In the genomic region with DNA sequence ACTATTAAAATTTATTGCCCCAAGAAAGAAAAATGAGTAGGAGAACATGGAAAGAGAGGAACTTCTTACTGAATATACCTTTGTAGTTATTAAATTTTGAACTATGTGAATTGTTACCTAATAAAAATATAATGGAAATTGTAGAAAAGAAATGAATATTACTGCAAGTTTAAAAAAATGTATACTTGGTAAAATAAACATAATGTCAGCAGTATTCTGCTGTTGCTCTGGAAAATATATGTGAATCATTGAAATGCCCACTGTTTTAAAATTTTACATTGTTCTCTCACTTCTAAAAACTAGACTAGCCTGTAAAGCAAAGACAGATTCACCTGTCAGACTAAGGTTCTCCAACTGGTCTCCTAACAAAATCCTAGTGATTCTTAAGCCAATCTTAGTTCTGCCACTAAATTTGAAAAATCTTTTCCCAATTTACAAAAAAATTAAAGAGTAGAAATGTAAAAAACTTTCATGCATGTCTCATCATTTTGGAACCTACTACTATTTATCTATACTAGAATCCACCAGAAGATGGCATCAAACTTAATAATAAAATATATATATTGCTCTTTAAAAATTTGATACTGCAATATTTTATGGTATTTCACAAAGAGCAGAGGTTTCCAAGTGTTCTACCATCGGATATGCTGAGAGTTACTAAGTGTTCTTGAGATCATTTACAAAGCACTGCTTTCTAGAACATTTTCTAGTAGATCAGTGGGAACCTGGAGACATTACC, we compare ENCODE assay signal across 16 cellular contexts. TPM values are rescaled to one million over a fixed set of nuclear protein-coding genes. Genes with fewer than 3 reads are reported as not detected.
DNase-seq lines count a peak whose midpoint lies in the region; ATAC-seq and TF ChIP-seq lines count a peak whose summit lies in the region.
"Had no signal": no experiment of that assay in that cellular context is flagged by ENCODE, and none has a peak within 500 bp of the region (broad histone marks: within the 10 kb centered on the region; RNA-seq: fewer than 3 reads in every experiment).

No MANE protein-coding gene starts in this region.

- H4K20me1 ChIP-seq in HCT116 (ENCODE audit: insufficient read depth) = no peaks in the 10 kb centered on the region

- TF ChIP-seq RAD21 in HCT116 (IDR thresholded peaks at IDR 0.05; ENCODE audit: low read depth) = no peak

- peak; percentile 46; the same call in 1 of the 2 replicates for ATAC-seq in HCT116
- ATAC-seq in left lung = no peak

- H2BK5ac ChIP-seq in mesenchymal stem cell (ENCODE audit: low read depth, low read length, poor library complexity, severe bottlenecking) = no peak overlapping the region

- H3K9me2 ChIP-seq in HCT116 (ENCODE audit: insufficient read depth) = no peaks in the 10 kb centered on the region

- RAD21 ChIA-PET in HCT116 (lab: Charles Lee; ENCODE audit: low non-redundant PET in 1 of 2, low total read pairs in 2 of 2, uncharacterized antibody in 2 of 2, unreplicated experiment in 2 of 2) = no interaction called here

- POLR2A ChIA-PET in HCT116 (lab: Charles Lee) = no interaction called here

- no TSS peak for BruUV-seq in HCT116 (replicated peaks; lab: Mats Ljungman, UMichigan)

- H3K9me3 ChIP-seq in BE2C = no peaks in the 10 kb centered on the region
- no peaks in the 10 kb centered on the region for H3K9me3 ChIP-seq in HCT116 (ENCODE audit: control insufficient read depth in 1 of 2, insufficient read depth in 1 of 2, low read depth in 1 of 2, low read length in 2 of 2)
- H3K9me3 ChIP-seq in mesenchymal stem cell (ENCODE audit: control insufficient read depth, low read length) = no peaks in the 10 kb centered on the region
- no peaks in the 10 kb centered on the region for H3K9me3 ChIP-seq in Peyer's patch
- no peaks in the 10 kb centered on the region for H3K9me3 ChIP-seq in left lung
- H3K9me3 ChIP-seq: uterus had no signal

- H2AFZ ChIP-seq in HCT116 (ENCODE audit: low read depth, low read length, poor library complexity, severe bottlenecking) (peak overlapping the region; percentile 80), mesenchymal stem cell (ENCODE audit: low read depth, low read length) (no peak overlapping the region)

- CTCF ChIA-PET in HCT116 (lab: Charles Lee) = interaction anchor here (0.7 kb wide), 1 partner anchor 219 kb away, joined by 4 read pairs; no protein-coding TSS in a partner anchor

- H3K4ac ChIP-seq in mesenchymal stem cell (ENCODE audit: low read depth in 1 of 2, low read length in 2 of 2) = no peak overlapping the region

- H3K4me1 ChIP-seq in BE2C (no peaks in the 10 kb centered on the region), HCT116 (ENCODE audit: control insufficient read depth in 1 of 2, insufficient read depth in 2 of 2, low read length in 2 of 2) (no peaks in the 10 kb centered on the region), mesenchymal stem cell (ENCODE audit: control insufficient read depth, insufficient read depth, low read depth, low read length) (no peaks in the 10 kb centered on the region), Peyer's patch (no peaks in the 10 kb centered on the region), left lung (no peaks in the 10 kb centered on the region)
- H3K4me1 ChIP-seq: uterus had no signal

- H3K4me2 ChIP-seq in HCT116 (ENCODE audit: low read length) = no peak overlapping the region
- no peak overlapping the region for H3K4me2 ChIP-seq in mesenchymal stem cell (ENCODE audit: low read length, poor library complexity, severe bottlenecking)

- no peaks in the 10 kb centered on the region for H3K79me2 ChIP-seq in HCT116 (ENCODE audit: insufficient read depth, low read length)

- no peak overlapping the region for H3K14ac ChIP-seq in mesenchymal stem cell (ENCODE audit: low read length in 2 of 2)

- WGBS in mesenchymal stem cell = no CpG with 5 or more reads among the region's 1 CpG

- no peak overlapping the region for H2BK120ac ChIP-seq in mesenchymal stem cell (ENCODE audit: low read depth, low read length)

- intact Hi-C loops in HCT116 (cut with micrococcal nuclease) (loop anchor here (5.0 kb wide), 1 partner anchor 512 kb away; no protein-coding TSS in a partner anchor), left lung (cut with DNase I) (no loop called here)

- DNase-seq in BE2C (no peak), HCT116 (ENCODE audit: low read depth, low spot score) (no peak), mesenchymal stem cell (no peak), Peyer's patch (no peak), left lung (no peak), NCI-H2081 treated with DMSO at 0.1 percent for 48 hours (lab: John Stamatoyannopoulos, UW) (no peak)
- DNase-seq in activated CD4-positive, CD25-positive, alpha-beta regulatory T cell (lab: John Stamatoyannopoulos, UW) = no peak
- DNase-seq: activated CD4-positive, alpha-beta T cell treated with anti-CD3 and anti-CD28 coated beads, Interleukin-2, amount 10 ng/mL, durations not matched to agents 7 days and 5 days; caudate nucleus; CD8-positive, alpha-beta memory T cell; NCI-H82; SHP77; stimulated activated naive CD4-positive, alpha-beta T cell treated with Interleukin-2 at 50 U/mL for 16 hours; T1000; uterus had no signal

- no peak overlapping the region for H2BK15ac ChIP-seq in mesenchymal stem cell (ENCODE audit: low read depth, poor library complexity, severe bottlenecking)

- H3K27ac ChIP-seq in HCT116 (ENCODE audit: low read depth, low read length) (no peak overlapping the region), VCaP (no peak overlapping the region), mesenchymal stem cell (ENCODE audit: low read length, poor library complexity, severe bottlenecking) (no peak overlapping the region), Peyer's patch (no peak overlapping the region), left lung (no peak overlapping the region)
- H3K27ac ChIP-seq: uterus had no signal

- H3K18ac ChIP-seq in mesenchymal stem cell (ENCODE audit: low read depth in 1 of 2, low read length in 2 of 2) = no peak overlapping the region

- H3K4me3 ChIP-seq in BE2C (ENCODE audit: low read depth, low read length) = no peak overlapping the region
- no peak overlapping the region for H3K4me3 ChIP-seq in HCT116 (replicated peaks in 1 of 2; ENCODE audit: low read depth in 1 of 2, low read length in 2 of 2)
- H3K4me3 ChIP-seq in mesenchymal stem cell (ENCODE audit: insufficient read depth in 1 of 2, low read depth in 1 of 2, low read length in 2 of 2) = no peak overlapping the region
- no peak overlapping the region for H3K4me3 ChIP-seq in Peyer's patch
- H3K4me3 ChIP-seq in left lung = no peak overlapping the region
- H3K4me3 ChIP-seq: uterus had no signal

- TF ChIP-seq CTCF in BE2C (IDR thresholded peaks at IDR 0.05; ENCODE audit: low read depth, low read length) = 0 out of 2 replicates have a peak, but pooled peaks have one; percentile 6
- no peak; a peak in 1 of 6 replicates for TF ChIP-seq CTCF in HCT116 (IDR thresholded peaks at IDR 0.05 in 2 of 3, conservative IDR thresholded peaks at IDR 0.05 in 1 of 3; ENCODE audit: borderline replicate concordance in 1 of 3, insufficient read depth in 1 of 3, low read depth in 2 of 3, low read length in 2 of 3)
- peak; percentile 31; the same call in 1 of the 2 replicates for TF ChIP-seq CTCF in VCaP (conservative IDR thresholded peaks at IDR 0.05)
- TF ChIP-seq CTCF in Peyer's patch (IDR thresholded peaks at IDR 0.05) = no peak
- peak in 1 of 2 donors; percentile 7 for TF ChIP-seq CTCF in left lung (IDR thresholded peaks at IDR 0.05)

- H3K27me3 ChIP-seq in BE2C = no peaks in the 10 kb centered on the region
- H3K27me3 ChIP-seq in HCT116 (ENCODE audit: insufficient read depth, low read length) = no peaks in the 10 kb centered on the region
- H3K27me3 ChIP-seq in mesenchymal stem cell (ENCODE audit: control insufficient read depth in 1 of 2, insufficient read depth in 1 of 2, low read length in 2 of 2) = no peaks in the 10 kb centered on the region
- H3K27me3 ChIP-seq in Peyer's patch = no peaks in the 10 kb centered on the region
- no peaks in the 10 kb centered on the region for H3K27me3 ChIP-seq in left lung
- H3K27me3 ChIP-seq: uterus had no signal

- H3K79me1 ChIP-seq in mesenchymal stem cell (replicated peaks; ENCODE audit: low read length, poor library complexity, severe bottlenecking) = no peaks in the 10 kb centered on the region

- H4K91ac ChIP-seq in mesenchymal stem cell (ENCODE audit: low read length) = no peak overlapping the region

- TF ChIP-seq POLR2A in HCT116 (IDR thresholded peaks at IDR 0.05; ENCODE audit: borderline replicate concordance, extremely low read depth, insufficient read depth, insufficient read length) (no peak), Peyer's patch (IDR thresholded peaks at IDR 0.05) (no peak)

- H2BK12ac ChIP-seq in mesenchymal stem cell (ENCODE audit: low read length in 2 of 2) = no peak overlapping the region

- H4K8ac ChIP-seq in mesenchymal stem cell (ENCODE audit: low read length) = no peak overlapping the region

- H3K9ac ChIP-seq in HCT116 (ENCODE audit: low read length) (no peak overlapping the region), mesenchymal stem cell (ENCODE audit: low read length) (peak overlapping the region; percentile 68)

- H3K36me3 ChIP-seq in BE2C (no peaks in the 10 kb centered on the region), HCT116 (ENCODE audit: control insufficient read depth in 1 of 2, insufficient read depth in 2 of 2, low read length in 2 of 2) (no peaks in the 10 kb centered on the region), mesenchymal stem cell (ENCODE audit: control insufficient read depth in 1 of 2, insufficient read depth in 2 of 2, low read depth in 1 of 2, low read length in 2 of 2) (no peaks in the 10 kb centered on the region), Peyer's patch (no peaks in the 10 kb centered on the region), left lung (no peaks in the 10 kb centered on the region)
- H3K36me3 ChIP-seq: uterus had no signal

- no peak overlapping the region for H3K23ac ChIP-seq in mesenchymal stem cell (ENCODE audit: low read length in 2 of 2)

- peak overlapping the region; percentile 71 for H2AK5ac ChIP-seq in mesenchymal stem cell (ENCODE audit: low read length, severe bottlenecking)

RNA-seq across cellular contexts. Expression of a gene that starts 22.3 kb away (rescaled TPM):
- polyA plus RNA-seq in BE2C (2012; ENCODE audit: insufficient read depth, insufficient read length, low read depth) = 15.5 TPM
- total RNA-seq in HCT116 (2021; ENCODE audit: unreplicated experiment) (29.4 TPM), Peyer's patch (10 to 100 TPM in 1 of 4 donors, 1 to 10 TPM in 3; 2.7 to 13.2 (median 6.0) TPM), left lung (10 to 100 TPM; 18.9 to 20.4 TPM)
- 11.1 and 14.3 TPM in 2 replicates for polyA plus RNA-seq in HCT116 (2012)
- 15.5 TPM for polyA plus RNA-seq in mesenchymal stem cell (2013, experiment 1 of 2)
- 16.5 TPM for polyA plus RNA-seq in mesenchymal stem cell (2013, experiment 2 of 2)

RNA-seq across cellular contexts. Expression of a gene that starts 32.9 kb away (rescaled TPM):
- polyA plus RNA-seq in BE2C (2012; ENCODE audit: insufficient read depth, insufficient read length, low read depth) = not detected
- 0.32 TPM for total RNA-seq in HCT116 (2021; ENCODE audit: unreplicated experiment)
- polyA plus RNA-seq in HCT116 (2012) = not detected in 2 replicates
- 0.51 TPM for polyA plus RNA-seq in mesenchymal stem cell (2013, experiment 1 of 2)
- polyA plus RNA-seq in mesenchymal stem cell (2013, experiment 2 of 2) = 0.40 TPM
- not detected for total RNA-seq in Peyer's patch
- not detected for total RNA-seq in left lung
- total RNA-seq: activated CD4-positive, alpha-beta T cell treated with anti-CD3 and anti-CD28 coated beads, Interleukin-2, amount 10 ng/mL, durations not matched to agents 7 days and 5 days; CD8-positive, alpha-beta memory T cell had no signal
- polyA plus RNA-seq: CD8-positive, alpha-beta memory T cell had no signal

Comparison
In these comparisons a context has a peak if more than half of its experiments do, and no peak if none do; other contexts are left out.
1. CTCF ChIP-seq: peak in BE2C (single experiment) and VCaP (single experiment); none in HCT116 (0 of 3) and Peyer's patch (0 of 6).